ENCODE assay signal across 1 cellular context in the genomic region with DNA sequence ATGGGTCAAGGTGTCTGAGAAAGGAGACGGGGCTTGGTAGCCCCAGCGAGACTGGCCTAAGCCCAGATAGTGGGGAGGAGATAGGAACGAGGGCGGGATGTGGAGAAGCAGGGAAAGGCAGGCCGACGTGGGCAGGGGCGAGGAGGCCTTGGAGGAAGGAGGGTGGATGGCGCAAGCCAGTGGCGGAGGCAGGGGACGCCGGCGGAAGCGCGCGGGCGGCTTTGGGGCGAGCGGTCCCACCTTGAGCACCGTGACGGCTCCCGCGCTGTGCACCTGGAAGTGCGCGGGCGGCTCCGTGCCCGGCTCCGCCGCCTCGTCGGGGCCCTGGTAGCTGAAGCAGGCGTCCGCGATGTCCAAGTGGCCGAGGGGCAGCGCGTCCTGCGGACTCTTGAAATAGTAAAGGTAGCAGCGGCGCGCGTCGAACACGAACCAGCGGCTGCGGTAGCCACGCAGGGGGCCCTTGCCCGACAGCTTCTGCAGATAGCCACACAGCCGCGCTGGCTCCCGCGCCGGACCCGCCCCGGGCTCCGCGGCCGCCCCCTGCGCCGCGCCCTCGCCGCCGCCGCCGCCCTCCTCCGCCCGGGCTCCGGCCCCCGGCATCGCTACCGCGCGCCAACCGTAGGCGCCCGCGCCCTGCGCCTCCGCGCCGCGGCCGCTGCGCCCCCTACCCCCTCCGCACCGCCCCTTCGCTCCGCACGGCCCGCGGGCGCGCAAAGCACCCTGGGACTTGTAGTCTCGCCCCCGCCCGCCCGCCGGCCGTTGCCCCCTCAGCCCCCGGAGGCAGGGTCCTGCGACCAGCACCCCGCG.
TF ChIP-seq lines count a peak whose summit lies in the region.

Gene TBC1D2B (minus strand): TSS at position 659 of the 807 bp plus-strand sequence. CDS start 59 bp downstream, at position 600.

TF ChIP-seq in HepG2, 621 proteins besides CTCF, POLR2A, EP300 and RAD21 (continued from another document and continues in another):
- TF ChIP-seq ZNF460 (CRISPR knock-in tag; IDR thresholded peaks at IDR 0.05; ENCODE audit: borderline replicate concordance) (no peak), ZFP36L1 (CRISPR knock-in tag; IDR thresholded peaks at IDR 0.05) (no peak), ZSCAN29 (CRISPR knock-in tag; conservative IDR thresholded peaks at IDR 0.05) (no peak), ZNF777 (CRISPR knock-in tag; IDR thresholded peaks at IDR 0.05) (peak; percentile 95), ZNF704 (CRISPR knock-in tag; IDR thresholded peaks at IDR 0.05; ENCODE audit: borderline replicate concordance) (no peak), ZNF720 (CRISPR knock-in tag; IDR thresholded peaks at IDR 0.05) (no peak), CHCHD3 (CRISPR knock-in tag; IDR thresholded peaks at IDR 0.05) (0 out of 2 replicates have a peak, but pooled peaks have one; percentile 69), ZHX1 (CRISPR knock-in tag; IDR thresholded peaks at IDR 0.05; ENCODE audit: low read depth) (no peak), XRCC5 (optimal IDR thresholded peaks at IDR 0.05; ENCODE audit: low read length) (no peak), ZNF180 (CRISPR knock-in tag; IDR thresholded peaks at IDR 0.05; ENCODE audit: borderline replicate concordance, low read depth) (no peak), HOXD1 (CRISPR knock-in tag; IDR thresholded peaks at IDR 0.05) (0 out of 2 replicates have a peak, but pooled peaks have one; percentile 39), ZNF737 (CRISPR knock-in tag; IDR thresholded peaks at IDR 0.05; ENCODE audit: borderline replicate concordance) (no peak), SATB2 (CRISPR knock-in tag; IDR thresholded peaks at IDR 0.05) (no peak), ZNF878 (CRISPR knock-in tag; IDR thresholded peaks at IDR 0.05) (no peak), CEBPB (IDR thresholded peaks at IDR 0.05; ENCODE audit: borderline replicate concordance, low read depth, low read length) (peak; percentile 2; the same call in 1 of the 2 replicates), ZNF335 (CRISPR knock-in tag; IDR thresholded peaks at IDR 0.05) (no peak), KDM5B (CRISPR knock-in tag; IDR thresholded peaks at IDR 0.05; ENCODE audit: borderline replicate concordance) (peak; percentile 37; the same call in 1 of the 2 replicates), FOXK1 (CRISPR knock-in tag; IDR thresholded peaks at IDR 0.05; ENCODE audit: borderline replicate concordance, low read depth) (no peak), GLI4 (CRISPR knock-in tag; IDR thresholded peaks at IDR 0.05; ENCODE audit: borderline replicate concordance) (no peak), CHD4 (IDR thresholded peaks at IDR 0.05; ENCODE audit: borderline replicate concordance, low read length) (no peak), MYNN (CRISPR knock-in tag; IDR thresholded peaks at IDR 0.05; ENCODE audit: low read depth) (no peak), MED8 (CRISPR knock-in tag; IDR thresholded peaks at IDR 0.05; ENCODE audit: insufficient replicate concordance) (no peak), MAZ (IDR thresholded peaks at IDR 0.05; ENCODE audit: borderline replicate concordance, low read depth, low read length) (0 out of 2 replicates have a peak, but pooled peaks have one; percentile 15), MAZ (CRISPR knock-in tag; IDR thresholded peaks at IDR 0.05; ENCODE audit: low read depth) (0 out of 2 replicates have a peak, but pooled peaks have one; percentile 7), ZNF350 (CRISPR knock-in tag; IDR thresholded peaks at IDR 0.05; ENCODE audit: borderline replicate concordance, low read depth) (no peak), NFRKB (IDR thresholded peaks at IDR 0.05) (no peak), ZNF761 (CRISPR knock-in tag; conservative IDR thresholded peaks at IDR 0.05) (no peak), MLLT10 (CRISPR knock-in tag; IDR thresholded peaks at IDR 0.05) (no peak), PHF21A (CRISPR knock-in tag; IDR thresholded peaks at IDR 0.05) (no peak), ZNF619 (CRISPR knock-in tag; IDR thresholded peaks at IDR 0.05) (no peak), MAX (IDR thresholded peaks at IDR 0.05) (no peak), ZNF549 (CRISPR knock-in tag; IDR thresholded peaks at IDR 0.05) (no peak), AKAP8 (CRISPR knock-in tag; IDR thresholded peaks at IDR 0.05) (0 out of 2 replicates have a peak, but pooled peaks have one; percentile 27), ZNF563 (CRISPR knock-in tag; IDR thresholded peaks at IDR 0.05) (no peak; the same call in 1 of the 2 replicates), ZNF337 (CRISPR knock-in tag; IDR thresholded peaks at IDR 0.05; ENCODE audit: borderline replicate concordance, low read depth) (no peak), ZNF232 (CRISPR knock-in tag; IDR thresholded peaks at IDR 0.05; ENCODE audit: borderline replicate concordance) (no peak), YEATS4 (CRISPR knock-in tag; IDR thresholded peaks at IDR 0.05; ENCODE audit: borderline replicate concordance) (no peak), SNAI1 (CRISPR knock-in tag; IDR thresholded peaks at IDR 0.05; ENCODE audit: borderline replicate concordance) (no peak), ZBTB1 (CRISPR knock-in tag; IDR thresholded peaks at IDR 0.05; ENCODE audit: borderline replicate concordance) (no peak), AGO1 (IDR thresholded peaks at IDR 0.05; ENCODE audit: low read depth, low read length, poor library complexity, severe bottlenecking) (no peak), SKI (IDR thresholded peaks at IDR 0.05; ENCODE audit: partially characterized antibody) (no peak), SALL2 (CRISPR knock-in tag; IDR thresholded peaks at IDR 0.05) (no peak), NFIC (IDR thresholded peaks at IDR 0.05; ENCODE audit: low read length) (no peak), ZNF775 (CRISPR knock-in tag; IDR thresholded peaks at IDR 0.05; ENCODE audit: borderline replicate concordance) (no peak), TFE3 (CRISPR knock-in tag; IDR thresholded peaks at IDR 0.05) (no peak), JUND (CRISPR knock-in tag; IDR thresholded peaks at IDR 0.05) (no peak), THAP11 (CRISPR knock-in tag; IDR thresholded peaks at IDR 0.05) (peak; percentile 96), ZNF839 (CRISPR knock-in tag; IDR thresholded peaks at IDR 0.05; ENCODE audit: borderline replicate concordance) (no peak), ZNF646 (CRISPR knock-in tag; IDR thresholded peaks at IDR 0.05) (no peak), ELF3 (CRISPR knock-in tag; IDR thresholded peaks at IDR 0.05) (no peak), NR1H2 (CRISPR knock-in tag; IDR thresholded peaks at IDR 0.05; ENCODE audit: borderline replicate concordance, low read depth) (no peak)
- TF ChIP-seq, protein P1, sequence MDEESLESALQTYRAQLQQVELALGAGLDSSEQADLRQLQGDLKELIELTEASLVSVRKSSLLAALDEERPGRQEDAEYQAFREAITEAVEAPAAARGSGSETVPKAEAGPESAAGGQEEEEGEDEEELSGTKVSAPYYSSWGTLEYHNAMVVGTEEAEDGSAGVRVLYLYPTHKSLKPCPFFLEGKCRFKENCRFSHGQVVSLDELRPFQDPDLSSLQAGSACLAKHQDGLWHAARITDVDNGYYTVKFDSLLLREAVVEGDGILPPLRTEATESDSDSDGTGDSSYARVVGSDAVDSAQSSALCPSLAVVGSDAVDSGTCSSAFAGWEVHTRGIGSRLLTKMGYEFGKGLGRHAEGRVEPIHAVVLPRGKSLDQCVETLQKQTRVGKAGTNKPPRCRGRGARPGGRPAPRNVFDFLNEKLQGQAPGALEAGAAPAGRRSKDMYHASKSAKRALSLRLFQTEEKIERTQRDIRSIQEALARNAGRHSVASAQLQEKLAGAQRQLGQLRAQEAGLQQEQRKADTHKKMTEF (CRISPR knock-in tag; IDR thresholded peaks at IDR 0.05), result peak; percentile 23; the same call in 1 of the 2 replicates
- TF ChIP-seq, protein P2, sequence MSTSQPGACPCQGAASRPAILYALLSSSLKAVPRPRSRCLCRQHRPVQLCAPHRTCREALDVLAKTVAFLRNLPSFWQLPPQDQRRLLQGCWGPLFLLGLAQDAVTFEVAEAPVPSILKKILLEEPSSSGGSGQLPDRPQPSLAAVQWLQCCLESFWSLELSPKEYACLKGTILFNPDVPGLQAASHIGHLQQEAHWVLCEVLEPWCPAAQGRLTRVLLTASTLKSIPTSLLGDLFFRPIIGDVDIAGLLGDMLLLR (CRISPR knock-in tag; IDR thresholded peaks at IDR 0.05), result no peak
- TF ChIP-seq, protein P3, sequence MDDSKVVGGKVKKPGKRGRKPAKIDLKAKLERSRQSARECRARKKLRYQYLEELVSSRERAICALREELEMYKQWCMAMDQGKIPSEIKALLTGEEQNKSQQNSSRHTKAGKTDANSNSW (CRISPR knock-in tag; IDR thresholded peaks at IDR 0.05; ENCODE audit: borderline replicate concordance), result no peak
